Comparison of ENCODE assay signal across 10 cellular contexts in genomic region chr14:92665699-92666110, GRCh38.
A peak's percentile ranks its signal among the peaks of the same experiment; 100 is the strongest.
DNase-seq lines count a peak whose midpoint lies in the region; ATAC-seq and TF ChIP-seq lines count a peak whose summit lies in the region.
"Had no signal": no experiment of that assay in that cellular context is flagged by ENCODE, and none has a peak within 500 bp of the region (broad histone marks: within the 10 kb centered on the region; RNA-seq: fewer than 3 reads in every experiment).

No MANE protein-coding gene starts in this region.

- TF ChIP-seq CTCF in CD4-positive, alpha-beta T cell (IDR thresholded peaks at IDR 0.05) = no peak

- DNase-seq in CD4-positive, alpha-beta T cell = no peak
- no peak for DNase-seq in activated naive CD8-positive, alpha-beta T cell treated with anti-CD3 and anti-CD28 coated beads, Interleukin-2, amount 10 ng/mL, durations not matched to agents 7 days and 5 days
- DNase-seq in ureter (ENCODE audit: low spot score) (no peak), NCI-H524 treated with DMSO at 0.1 percent for 48 hours (lab: John Stamatoyannopoulos, UW) (no peak)
- DNase-seq: Caco-2 had no signal

- H3K4me3 ChIP-seq in mucosa of rectum (ENCODE audit: low read length in 2 of 2) = no peak overlapping the region
- H3K4me3 ChIP-seq: breast epithelium had no signal

- CTCF ChIA-PET in CD4-positive, alpha-beta T cell (lab: Charles Lee) = no interaction called here

- peak overlapping the region; percentile 89 for H3K27ac Mint-ChIP-seq in CD4-positive, alpha-beta T cell
- H3K27ac Mint-ChIP-seq in activated naive CD8-positive, alpha-beta T cell treated with anti-CD3 and anti-CD28 coated beads, Interleukin-2, amount 10 ng/mL, durations not matched to agents 7 days and 5 days = peak overlapping the region; percentile 61

- no peaks in the 10 kb centered on the region for H3K9me3 ChIP-seq in CD4-positive, alpha-beta T cell (ENCODE audit: control insufficient read depth, low read length)
- H3K9me3 ChIP-seq in KOPT-K1 (ENCODE audit: insufficient read depth, low read length, poor library complexity, severe bottlenecking) (no peaks in the 10 kb centered on the region), mucosa of rectum (ENCODE audit: control insufficient read depth in 2 of 2, low read length in 2 of 2) (no peaks in the 10 kb centered on the region)
- H3K9me3 ChIP-seq: breast epithelium, Caco-2 had no signal

- POLR2A ChIA-PET in CD4-positive, alpha-beta T cell (lab: Charles Lee) = interaction anchor here (1.0 to 2.7 kb wide), 4 partner anchors 9 to 52 kb away, joined by 3 to 20 read pairs (median 4); no protein-coding TSS in a partner anchor
- POLR2A ChIA-PET in activated naive CD8-positive, alpha-beta T cell treated with anti-CD3 and anti-CD28 coated beads, Interleukin-2, amount 10 ng/mL, durations not matched to agents 7 days and 5 days (lab: Charles Lee) = interaction anchor here (0.7 to 2.3 kb wide), 2 partner anchors 13 to 400 kb away, joined by 4 to 5 read pairs; no protein-coding TSS in a partner anchor

- no peaks in the 10 kb centered on the region for H3K9me3 Mint-ChIP-seq in CD4-positive, alpha-beta T cell
- H3K9me3 Mint-ChIP-seq in activated naive CD8-positive, alpha-beta T cell treated with anti-CD3 and anti-CD28 coated beads, Interleukin-2, amount 10 ng/mL, durations not matched to agents 7 days and 5 days = no peaks in the 10 kb centered on the region

- no peak overlapping the region for H3K9ac ChIP-seq in mucosa of rectum (ENCODE audit: low read depth in 1 of 2, low read length in 2 of 2)

- H3K27me3 ChIP-seq in CD4-positive, alpha-beta T cell (ENCODE audit: control insufficient read depth, insufficient read depth, low read length) = no peaks in the 10 kb centered on the region
- H3K27me3 ChIP-seq in mucosa of rectum (ENCODE audit: control insufficient read depth in 2 of 2, insufficient read depth in 2 of 2, low read length in 2 of 2) = no peaks in the 10 kb centered on the region
- H3K27me3 ChIP-seq: breast epithelium had no signal

- peaks cover 97% of the 10 kb centered on the region for H3K36me3 Mint-ChIP-seq in CD4-positive, alpha-beta T cell (ENCODE audit: low read depth)
- H3K36me3 Mint-ChIP-seq in activated naive CD8-positive, alpha-beta T cell treated with anti-CD3 and anti-CD28 coated beads, Interleukin-2, amount 10 ng/mL, durations not matched to agents 7 days and 5 days = peaks cover 59% of the 10 kb centered on the region

- H3K4me1 ChIP-seq in mucosa of rectum (ENCODE audit: control insufficient read depth in 2 of 2, insufficient read depth in 2 of 2, low read length in 2 of 2) = no peaks in the 10 kb centered on the region
- H3K4me1 ChIP-seq: breast epithelium, Caco-2 had no signal

- peak overlapping the region; percentile 71 for H3K27ac ChIP-seq in CD4-positive, alpha-beta T cell (ENCODE audit: low read depth, low read length)
- peak overlapping the region; percentile 55 for H3K27ac ChIP-seq in KOPT-K1 (ENCODE audit: low read depth, low read length, poor library complexity, severe bottlenecking)
- H3K27ac ChIP-seq in mucosa of rectum (ENCODE audit: low read depth in 2 of 2, low read length in 2 of 2) = peak overlapping the region; percentile 38 to 52

- peak overlapping the region; percentile 23 for H3K4me3 Mint-ChIP-seq in CD4-positive, alpha-beta T cell
- peak overlapping the region; percentile 31 for H3K4me3 Mint-ChIP-seq in activated naive CD8-positive, alpha-beta T cell treated with anti-CD3 and anti-CD28 coated beads, Interleukin-2, amount 10 ng/mL, durations not matched to agents 7 days and 5 days

- intact Hi-C loops in CD4-positive, alpha-beta T cell (cut with DNase I, micrococcal nuclease) = no loop called here

- ATAC-seq in CD4-positive, alpha-beta T cell (ENCODE audit: poor library complexity) = no peak
- ATAC-seq in activated naive CD8-positive, alpha-beta T cell treated with anti-CD3 and anti-CD28 coated beads, Interleukin-2, amount 10 ng/mL, durations not matched to agents 7 days and 5 days (ENCODE audit: low read depth) = no peak
- no peak for ATAC-seq in HG03442 (IDR thresholded peaks at IDR 0.05; ENCODE audit: unreplicated experiment)
- no peak for ATAC-seq in GM19328 (IDR thresholded peaks at IDR 0.05; ENCODE audit: unreplicated experiment)

- H3K27me3 Mint-ChIP-seq in CD4-positive, alpha-beta T cell = no peaks in the 10 kb centered on the region
- no peaks in the 10 kb centered on the region for H3K27me3 Mint-ChIP-seq in activated naive CD8-positive, alpha-beta T cell treated with anti-CD3 and anti-CD28 coated beads, Interleukin-2, amount 10 ng/mL, durations not matched to agents 7 days and 5 days

- H3K4me1 Mint-ChIP-seq in CD4-positive, alpha-beta T cell (ENCODE audit: low read depth) = peaks cover 90% of the 10 kb centered on the region
- H3K4me1 Mint-ChIP-seq in activated naive CD8-positive, alpha-beta T cell treated with anti-CD3 and anti-CD28 coated beads, Interleukin-2, amount 10 ng/mL, durations not matched to agents 7 days and 5 days = peaks cover 46% of the 10 kb centered on the region

- peaks cover 71% of the 10 kb centered on the region for H3K36me3 ChIP-seq in KOPT-K1 (ENCODE audit: insufficient read depth, low read length)
- H3K36me3 ChIP-seq in mucosa of rectum (ENCODE audit: control insufficient read depth in 2 of 2, insufficient read depth in 2 of 2, low read length in 2 of 2) = peaks cover 10 to 24% of the 10 kb centered on the region in 2 donors
- H3K36me3 ChIP-seq: breast epithelium had no signal
